ENCODE assay signal across 15 cellular contexts in the genomic region with DNA sequence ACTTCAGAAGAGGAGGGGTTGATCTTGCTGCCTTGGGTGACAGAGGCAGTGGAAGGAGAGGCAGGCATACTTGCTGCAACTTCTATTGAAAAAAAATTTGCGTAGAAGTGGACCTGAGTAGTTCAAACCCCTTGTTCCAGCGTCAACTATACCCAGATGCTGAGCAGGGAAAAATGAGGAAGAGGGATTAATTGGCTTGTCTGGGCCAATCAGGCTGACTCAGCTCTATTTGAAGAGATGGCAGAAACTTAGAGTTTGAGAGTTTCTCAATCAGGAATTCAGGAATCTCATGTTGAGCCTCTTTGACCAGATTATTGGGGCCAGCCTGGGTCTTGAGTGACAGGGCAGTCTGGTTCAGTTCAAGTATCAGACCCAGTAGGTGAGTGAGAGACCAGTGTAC. TPM values are rescaled to one million over a fixed set of nuclear protein-coding genes. Genes with fewer than 3 reads are reported as not detected.
DNase-seq lines count a peak whose midpoint lies in the region; ATAC-seq and TF ChIP-seq lines count a peak whose summit lies in the region.
"Had no signal": no experiment of that assay in that cellular context is flagged by ENCODE, and none has a peak within 500 bp of the region (broad histone marks: within the 10 kb centered on the region; RNA-seq: fewer than 3 reads in every experiment).

No MANE protein-coding gene starts in this region.

- H3K4me3 ChIP-seq in adipocyte (ENCODE audit: low read length): peak overlapping the region; percentile 67
- H3K4me3 ChIP-seq: cardiac muscle cell, hepatocyte, left ventricle myocardium inferior had no signal

- peaks cover 23% of the 10 kb centered on the region for H3K4me1 Mint-ChIP-seq in CD14-positive monocyte
- H3K4me1 Mint-ChIP-seq in HFFc6 (ENCODE audit: low read depth): peaks cover 28% of the 10 kb centered on the region
- H3K4me1 Mint-ChIP-seq in mesothelial cell of epicardium: no peaks in the 10 kb centered on the region

- peaks cover 47% of the 10 kb centered on the region for H3K36me3 ChIP-seq in adipocyte (ENCODE audit: control insufficient read depth, insufficient read depth, low read length, severe bottlenecking)

- H3K27me3 ChIP-seq in adipocyte (replicated peaks; ENCODE audit: control insufficient read depth, insufficient read depth, low read length): no peaks in the 10 kb centered on the region
- H3K27me3 ChIP-seq: cardiac muscle cell, hepatocyte had no signal

- intact Hi-C loops in CD14-positive monocyte (cut with micrococcal nuclease): loop anchor here in 1 of 2 donors (5.0 kb wide), 1 partner anchor 36 kb away; a partner anchor contains a TSS

- no peaks in the 10 kb centered on the region for H3K27me3 Mint-ChIP-seq in CD14-positive monocyte (ENCODE audit: low read depth in 3 of 3)
- no peaks in the 10 kb centered on the region for H3K27me3 Mint-ChIP-seq in HFFc6 (ENCODE audit: insufficient read depth)
- no peaks in the 10 kb centered on the region for H3K27me3 Mint-ChIP-seq in mesothelial cell of epicardium (ENCODE audit: low read depth)
- H3K27me3 Mint-ChIP-seq: activated B cell treated with CpG ODN at 0.5 μM for 24 hours, IgD-negative memory B cell had no signal

- no peak for ATAC-seq in GM21786 (IDR thresholded peaks at IDR 0.05; ENCODE audit: unreplicated experiment)
- ATAC-seq: sciatic nerve had no signal

- TF ChIP-seq CTCF in CD14-positive monocyte (IDR thresholded peaks at IDR 0.05): no peak
- no peak for TF ChIP-seq CTCF in HFFc6 (IDR thresholded peaks at IDR 0.05)
- TF ChIP-seq CTCF in mesothelial cell of epicardium (IDR thresholded peaks at IDR 0.05; ENCODE audit: unreplicated experiment): no peak

- H3K4me1 ChIP-seq in adipocyte (ENCODE audit: control insufficient read depth, insufficient read depth, low read length): peaks cover 22% of the 10 kb centered on the region

- H3K9me3 Mint-ChIP-seq in CD14-positive monocyte (peaks cover 0 to 3% (median 0%) of the 10 kb centered on the region in 7 donors), HFFc6 (no peaks in the 10 kb centered on the region), mesothelial cell of epicardium (no peaks in the 10 kb centered on the region)
- H3K9me3 Mint-ChIP-seq: activated B cell treated with CpG ODN at 0.5 μM for 24 hours, IgD-negative memory B cell had no signal

- no peaks in the 10 kb centered on the region for H3K9me3 ChIP-seq in adipocyte (ENCODE audit: control insufficient read depth, low read length)
- H3K9me3 ChIP-seq: left ventricle myocardium inferior had no signal

- H3K36me3 Mint-ChIP-seq in CD14-positive monocyte: peaks cover 43 to 65% of the 10 kb centered on the region in 2 donors
- peaks cover 42% of the 10 kb centered on the region for H3K36me3 Mint-ChIP-seq in HFFc6 (ENCODE audit: low read depth)
- H3K36me3 Mint-ChIP-seq in mesothelial cell of epicardium: peaks cover 38% of the 10 kb centered on the region

- H3K4me3 Mint-ChIP-seq in CD14-positive monocyte: no peak overlapping the region
- no peak overlapping the region for H3K4me3 Mint-ChIP-seq in HFFc6
- H3K4me3 Mint-ChIP-seq in mesothelial cell of epicardium: no peak overlapping the region
- H3K4me3 Mint-ChIP-seq: activated B cell treated with CpG ODN at 0.5 μM for 24 hours, IgD-negative memory B cell had no signal

- peak overlapping the region; percentile 68 for H3K9ac ChIP-seq in adipocyte (ENCODE audit: low read length)

- H3K27ac Mint-ChIP-seq in CD14-positive monocyte (peak overlapping the region; percentile 26 to 90 (median 79)), HFFc6 (peak overlapping the region; percentile 51; the same call in 1 of the 2 replicates), mesothelial cell of epicardium (peak overlapping the region; percentile 30)
- H3K27ac Mint-ChIP-seq: activated B cell treated with CpG ODN at 0.5 μM for 24 hours, IgD-negative memory B cell had no signal

- no peak for DNase-seq in CD14-positive monocyte (ENCODE audit: low spot score)
- no peak for DNase-seq in HFFc6
- peak; percentile 15 for DNase-seq in adipocyte (ENCODE audit: low read depth)
- no peak for DNase-seq in mesothelial cell of epicardium (ENCODE audit: low spot score in 2 of 2, unreplicated experiment in 2 of 2)
- no peak for DNase-seq in H4 (ENCODE audit: low spot score)
- no peak for DNase-seq in cerebellar cortex (ENCODE audit: low spot score)
- DNase-seq: activated B cell treated with CpG ODN at 0.5 μM for 24 hours, left ventricle myocardium inferior, NCI-H187, NCI-H524 treated with DMSO at 0.1 percent for 48 hours had no signal

RNA-seq across cellular contexts. Expression of a gene that starts 17.6 kb away (rescaled TPM):
- polyA plus RNA-seq in CD14-positive monocyte: 10 to 100 TPM; 19.0 to 30.2 TPM
- total RNA-seq in HFFc6 (2021; fragmentation: NEBNext Ultra II Directional; extraction: Animal tissue kit (Norgen Biotek cat#: 25700)): 10 to 100 TPM; 49.5 to 67.7 (median 62.0) TPM
- 103 to 107 TPM (median 107 TPM) in 3 replicates for total RNA-seq in mesothelial cell of epicardium
- 19.5 and 19.9 TPM in 2 replicates for total RNA-seq in H4 (2014; rRNA removed; shearing (Covaris generic))

RNA-seq across cellular contexts. Expression of a gene that starts 19.3 kb away (rescaled TPM):
- under 1 TPM; 0.09 to 0.10 TPM for polyA plus RNA-seq in CD14-positive monocyte
- total RNA-seq in HFFc6 (2021; fragmentation: NEBNext Ultra II Directional; extraction: Animal tissue kit (Norgen Biotek cat#: 25700)): 1 to 10 TPM; 1.5 to 2.2 (median 1.8) TPM
- total RNA-seq in mesothelial cell of epicardium: 23.1 to 28.2 TPM (median 23.8 TPM) in 3 replicates
- total RNA-seq in H4 (2014; rRNA removed; shearing (Covaris generic)): 0.23 and 0.74 TPM in 2 replicates

RNA-seq across cellular contexts. Expression of a gene that starts 36.2 kb away (rescaled TPM):
- polyA plus RNA-seq in CD14-positive monocyte: 10 to 100 TPM in 1 of 2 donors, 1 to 10 TPM in 1; 10.0 to 11.4 TPM
- 10 to 100 TPM; 61.2 to 67.8 (median 65.5) TPM for total RNA-seq in HFFc6 (2021; fragmentation: NEBNext Ultra II Directional; extraction: Animal tissue kit (Norgen Biotek cat#: 25700))
- 132 to 139 TPM (median 135 TPM) in 3 replicates for total RNA-seq in mesothelial cell of epicardium
- total RNA-seq in H4 (2014; rRNA removed; shearing (Covaris generic)): 38.4 and 39.1 TPM in 2 replicates

RNA-seq across cellular contexts. Expression of a gene that starts 57.6 kb away (rescaled TPM):
- polyA plus RNA-seq in CD14-positive monocyte: under 1 TPM; 0.28 to 0.31 TPM
- 10 to 100 TPM; 11.2 to 15.8 (median 15.1) TPM for total RNA-seq in HFFc6 (2021; fragmentation: NEBNext Ultra II Directional; extraction: Animal tissue kit (Norgen Biotek cat#: 25700))
- 2.4 to 2.6 TPM (median 2.6 TPM) in 3 replicates for total RNA-seq in mesothelial cell of epicardium
- 0.39 and 2.2 TPM in 2 replicates for total RNA-seq in H4 (2014; rRNA removed; shearing (Covaris generic))
